ENCODE assay signal across 8 cellular contexts in the genomic region with DNA sequence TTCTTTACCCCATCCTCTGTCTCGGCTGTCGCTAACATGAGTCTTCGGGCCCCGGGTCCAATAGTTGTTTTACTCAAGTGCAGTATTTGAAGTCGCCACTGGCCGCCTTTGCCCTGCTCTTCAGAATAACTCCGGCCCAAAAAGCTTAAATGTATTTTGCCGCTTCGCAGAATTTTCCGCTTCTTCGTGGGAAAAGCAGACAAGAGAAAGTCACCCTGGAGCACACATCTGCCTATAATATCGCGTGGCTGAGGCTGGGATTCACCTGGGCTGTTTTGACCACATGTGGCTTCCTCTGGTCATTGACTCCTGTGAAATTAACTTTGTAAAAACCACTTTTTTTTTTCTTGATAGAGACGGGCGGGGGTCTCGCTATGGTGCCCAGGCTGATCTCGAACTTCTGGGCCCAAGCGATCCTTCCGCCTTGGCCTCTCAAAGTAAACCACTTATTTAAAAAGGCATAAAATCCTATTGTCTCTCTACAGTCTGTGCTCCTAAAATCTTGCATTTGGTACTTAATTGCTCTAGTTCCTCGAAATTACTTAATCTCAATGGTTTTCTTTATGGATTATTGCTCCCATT. TPM values are rescaled to one million over a fixed set of nuclear protein-coding genes. Genes with fewer than 3 reads are reported as not detected.
A peak's percentile ranks its signal among the peaks of the same experiment; 100 is the strongest.
DNase-seq lines count a peak whose midpoint lies in the region; ATAC-seq and TF ChIP-seq lines count a peak whose summit lies in the region.

No MANE protein-coding gene starts in this region.

- H3K27me3 Mint-ChIP-seq in activated T-cell treated with anti-CD3 and anti-CD28 coated beads, Interleukin-2, amount 50 U/mL, for 72 hours (ENCODE audit: low read depth), result no peaks in the 10 kb centered on the region

- H3K27me3 ChIP-seq in ascending aorta (no peaks in the 10 kb centered on the region), left lung (no peaks in the 10 kb centered on the region), tibial artery (no peaks in the 10 kb centered on the region)

- no peak for DNase-seq in activated T-cell treated with anti-CD3 and anti-CD28 coated beads, Interleukin-2, amount 50 U/mL, for 72 hours
- DNase-seq in activated T-cell treated with anti-CD3 and anti-CD28 coated beads for 4 hours (no peak), HT1080 (ENCODE audit: low read depth) (peak; percentile 20), ascending aorta (ENCODE audit: low spot score in 2 of 2) (no peak), left lung (no peak), tibial artery (no peak), NOMO-1 treated with dmso at 0.1 percent for 144 hours (lab: John Stamatoyannopoulos, UW; ENCODE audit: unreplicated experiment) (no peak)

- TF ChIP-seq CTCF in ascending aorta (IDR thresholded peaks at IDR 0.05) (peak in 1 of 3 experiments; percentile 30), left lung (IDR thresholded peaks at IDR 0.05) (no peak), tibial artery (IDR thresholded peaks at IDR 0.05) (no peak)

- peaks cover 0 to 18% of the 10 kb centered on the region in 2 donors for H3K4me1 ChIP-seq in ascending aorta
- peaks cover 0 to 20% of the 10 kb centered on the region in 2 donors for H3K4me1 ChIP-seq in left lung
- peaks cover 0 to 24% (median 14%) of the 10 kb centered on the region in 4 donors for H3K4me1 ChIP-seq in tibial artery

- no peaks in the 10 kb centered on the region for H3K9me3 Mint-ChIP-seq in activated T-cell treated with anti-CD3 and anti-CD28 coated beads, Interleukin-2, amount 50 U/mL, for 72 hours

- peak overlapping the region; percentile 75 to 95 for H3K4me3 ChIP-seq in ascending aorta
- H3K4me3 ChIP-seq in left lung, result peak overlapping the region; percentile 89 to 92
- peak overlapping the region; percentile 69 to 94 for H3K4me3 ChIP-seq in tibial artery

- H3K4me3 Mint-ChIP-seq in activated T-cell treated with anti-CD3 and anti-CD28 coated beads, Interleukin-2, amount 50 U/mL, for 72 hours, result peak overlapping the region; percentile 90 to 93

- intact Hi-C loops in ascending aorta (cut with DNase I) (no loop called here), left lung (cut with DNase I) (no loop called here), tibial artery (cut with DNase I; ENCODE audit: low total_unique reads) (loop anchor here (10.0 kb wide), 1 partner anchor 111 kb away; a partner anchor contains a TSS)

- H3K9me3 ChIP-seq in ascending aorta, result no peaks in the 10 kb centered on the region
- no peaks in the 10 kb centered on the region for H3K9me3 ChIP-seq in left lung
- H3K9me3 ChIP-seq in tibial artery, result no peaks in the 10 kb centered on the region

- peaks cover 30% of the 10 kb centered on the region for H3K4me1 Mint-ChIP-seq in activated T-cell treated with anti-CD3 and anti-CD28 coated beads, Interleukin-2, amount 50 U/mL, for 72 hours (ENCODE audit: low read depth)

- H3K36me3 ChIP-seq in ascending aorta (no peaks in the 10 kb centered on the region), left lung (no peaks in the 10 kb centered on the region), tibial artery (no peaks in the 10 kb centered on the region)

- no peak for ATAC-seq in activated T-cell treated with anti-CD3 and anti-CD28 coated beads, Interleukin-2, amount 50 U/mL, for 72 hours (replicated peaks in 1 of 2)
- ATAC-seq in left lung, result peak; percentile 1
- ATAC-seq in HG03457 (IDR thresholded peaks at IDR 0.05; ENCODE audit: unreplicated experiment), result no peak

- peaks cover 5 to 9% of the 10 kb centered on the region in 2 donors for H3K36me3 Mint-ChIP-seq in activated T-cell treated with anti-CD3 and anti-CD28 coated beads, Interleukin-2, amount 50 U/mL, for 72 hours (ENCODE audit: insufficient read depth in 2 of 2)

- H3K27ac ChIP-seq in ascending aorta (peak overlapping the region; percentile 86 to 89), left lung (peak overlapping the region; percentile 85 to 95), tibial artery (peak overlapping the region; percentile 74 to 90)

- H3K27ac Mint-ChIP-seq in activated T-cell treated with anti-CD3 and anti-CD28 coated beads, Interleukin-2, amount 50 U/mL, for 72 hours, result peak overlapping the region; percentile 58

RNA-seq across cellular contexts. Expression of a gene that starts 0.7 kb away (rescaled TPM):
- 10 to 100 TPM; 70.1 to 78.6 TPM for total RNA-seq in activated T-cell treated with anti-CD3 and anti-CD28 coated beads, Interleukin-2, amount 50 U/mL, for 72 hours
- total RNA-seq in HT1080 (2014; rRNA removed; shearing (Covaris generic)), result 37.4 and 41.2 TPM in 2 replicates
- 32.9 and 36.8 TPM in 2 replicates for polyA plus RNA-seq in HT1080 (2015; cell fraction: cytosol; rRNA removed)
- 57.8 and 59.7 TPM in 2 replicates for polyA plus RNA-seq in HT1080 (2015; cell fraction: nucleus; rRNA removed)
- 7.6 TPM for total RNA-seq in ascending aorta
- total RNA-seq in left lung, result 10 to 100 TPM; 27.8 to 37.1 TPM
